ENCODE assay signal across 17 cellular contexts in the genomic region with DNA sequence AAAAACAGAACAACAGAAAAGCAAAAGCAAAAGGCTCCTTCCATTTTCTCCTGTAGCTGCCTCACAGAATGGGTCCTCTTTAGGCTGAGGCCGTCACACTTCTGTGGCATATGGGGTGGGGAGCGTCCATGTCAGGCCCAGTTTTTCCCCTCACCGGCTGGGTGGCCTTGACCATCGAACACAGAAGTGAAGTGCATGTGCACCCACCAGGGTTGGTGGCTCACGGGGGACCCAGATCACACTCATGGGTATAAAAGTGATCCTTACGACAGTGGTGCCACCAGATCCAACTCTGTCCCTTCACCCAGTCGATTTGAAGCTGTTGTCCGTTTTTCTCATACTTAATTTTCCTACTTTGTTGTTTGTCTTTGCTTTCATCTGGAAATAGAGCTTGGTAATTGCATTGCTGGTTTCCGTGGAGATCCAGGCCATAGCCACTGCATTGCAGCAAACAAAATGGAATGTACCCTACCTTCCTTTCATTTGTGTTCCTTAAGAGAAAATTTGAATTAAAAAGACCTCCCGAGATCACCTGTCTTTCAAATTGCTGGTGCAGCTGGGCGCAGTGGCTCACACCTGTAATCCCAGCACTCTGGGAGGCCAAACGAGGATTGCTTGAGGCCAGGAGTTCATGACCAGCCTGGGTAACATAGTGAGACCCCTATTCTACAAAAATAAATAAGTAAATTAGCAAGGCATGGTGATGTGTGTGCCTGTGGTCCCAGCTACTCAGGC. TPM values are rescaled to one million over a fixed set of nuclear protein-coding genes. Genes with fewer than 3 reads are reported as not detected.
DNase-seq lines count a peak whose midpoint lies in the region; ATAC-seq and TF ChIP-seq lines count a peak whose summit lies in the region.
"Had no signal": no experiment of that assay in that cellular context is flagged by ENCODE, and none has a peak within 500 bp of the region (broad histone marks: within the 10 kb centered on the region; RNA-seq: fewer than 3 reads in every experiment).

No MANE protein-coding gene starts in this region.

- peak overlapping the region; percentile 51 for H3K18ac ChIP-seq in H9 (ENCODE audit: insufficient read length, low read depth, low read length)

- H3K9ac ChIP-seq in H9 (ENCODE audit: extremely low read depth, insufficient read length, low read length) (no peak overlapping the region), SK-N-MC (ENCODE audit: insufficient read length) (no peak overlapping the region), neural progenitor cell (no peak overlapping the region)
- H3K9ac ChIP-seq: KMS-11 had no signal

- H3K27ac ChIP-seq in H9 (ENCODE audit: insufficient read length, low read depth, low read length) (peak overlapping the region; percentile 70), SK-N-MC (peak overlapping the region; percentile 81), iPS DF 6.9 (ENCODE audit: low read length) (peak overlapping the region; percentile 56), neural progenitor cell (no peak overlapping the region)
- H3K27ac ChIP-seq in naive thymus-derived CD4-positive, alpha-beta T cell (ENCODE audit: low read depth, low read length): no peak overlapping the region
- H3K27ac ChIP-seq: C4-2B, KMS-11 had no signal

- H3K4ac ChIP-seq in H9 (ENCODE audit: low read depth, low read length): no peak overlapping the region

- peak overlapping the region; percentile 57 to 95 (median 86) for H3K27ac Mint-ChIP-seq in H9
- H3K27ac Mint-ChIP-seq in neural progenitor cell: peak overlapping the region; percentile 68
- no peak overlapping the region for H3K27ac Mint-ChIP-seq in naive thymus-derived CD4-positive, alpha-beta T cell

- H3T11ph ChIP-seq in H9 (ENCODE audit: low read length): no peak overlapping the region

- H3K23ac ChIP-seq in H9 (ENCODE audit: insufficient read length, low read depth, low read length): no peak overlapping the region

- no peak overlapping the region for H2BK5ac ChIP-seq in H9 (ENCODE audit: insufficient read length, low read length)

- H3K14ac ChIP-seq in H9 (ENCODE audit: insufficient read depth, low read length): peak overlapping the region; percentile 10

- H3K79me2 ChIP-seq in H9 (ENCODE audit: insufficient read depth, low read length) (no peaks in the 10 kb centered on the region), neural progenitor cell (ENCODE audit: low read depth) (no peaks in the 10 kb centered on the region)

- H3K36me3 ChIP-seq in SK-N-MC (ENCODE audit: insufficient read depth, low read length): no peaks in the 10 kb centered on the region
- no peaks in the 10 kb centered on the region for H3K36me3 ChIP-seq in iPS DF 6.9 (ENCODE audit: control insufficient read depth, insufficient read depth, low read length)
- no peaks in the 10 kb centered on the region for H3K36me3 ChIP-seq in neural progenitor cell
- H3K36me3 ChIP-seq in naive thymus-derived CD4-positive, alpha-beta T cell (ENCODE audit: control insufficient read depth in 2 of 3, insufficient read depth in 3 of 3, low read length in 3 of 3): no peaks in the 10 kb centered on the region

- no peaks in the 10 kb centered on the region for H3F3A ChIP-seq in neural progenitor cell (ENCODE audit: low read depth)

- no peaks in the 10 kb centered on the region for H3K79me1 ChIP-seq in H9 (ENCODE audit: insufficient read depth, low read depth, low read length, poor library complexity, severe bottlenecking)

- H4K20me1 ChIP-seq in H9 (ENCODE audit: control insufficient read depth, insufficient read depth, insufficient read length) (no peaks in the 10 kb centered on the region), neural progenitor cell (ENCODE audit: low read depth) (no peaks in the 10 kb centered on the region)

- H3K23me2 ChIP-seq in H9 (ENCODE audit: insufficient read length, low read depth, low read length, poor library complexity, severe bottlenecking): no peaks in the 10 kb centered on the region

- H4K91ac ChIP-seq in H9 (ENCODE audit: insufficient read length, low read depth, low read length): peak overlapping the region; percentile 15

- H2BK120ac ChIP-seq in H9 (ENCODE audit: low read depth, low read length, poor library complexity, severe bottlenecking): no peak overlapping the region

- no CpG with 5 or more reads among the region's 12 CpGs for WGBS in H9 (ENCODE audit: extremely low coverage, insufficient read length, low lambda C conversion rate)
- WGBS in iPS DF 6.9 (ENCODE audit: insufficient coverage, insufficient read length): no CpG with 5 or more reads among the region's 12 CpGs

- no peak overlapping the region for H2BK20ac ChIP-seq in H9 (ENCODE audit: low read depth, low read length, poor library complexity, severe bottlenecking)

- H4K5ac ChIP-seq in H9 (ENCODE audit: insufficient read length, low read depth, low read length): no peak overlapping the region

- H3K4me1 Mint-ChIP-seq in H9 (peaks cover 33 to 36% of the 10 kb centered on the region in 2 experiments), neural progenitor cell (peaks cover 14% of the 10 kb centered on the region)
- H3K4me1 Mint-ChIP-seq in naive thymus-derived CD4-positive, alpha-beta T cell: peaks cover 0 to 1% (median 0%) of the 10 kb centered on the region in 7 donors

- no peak overlapping the region for H2BK15ac ChIP-seq in H9 (ENCODE audit: low read depth, low read length)

- H2AFZ ChIP-seq in H9 (ENCODE audit: low read length): no peak overlapping the region
- H2AFZ ChIP-seq in neural progenitor cell (replicated peaks): peak overlapping the region; percentile 72

- no peak for TF ChIP-seq CTCF in H9 (conservative IDR thresholded peaks at IDR 0.05)
- TF ChIP-seq CTCF in neural progenitor cell (IDR thresholded peaks at IDR 0.05): no peak

- H4K8ac ChIP-seq in H9 (replicated peaks; ENCODE audit: insufficient read length, low read depth, low read length): no peak overlapping the region

- H3K27me3 ChIP-seq in H9 (ENCODE audit: insufficient read depth, low read length) (no peaks in the 10 kb centered on the region), iPS DF 6.9 (ENCODE audit: control insufficient read depth, insufficient read depth, low read length) (no peaks in the 10 kb centered on the region), neural progenitor cell (no peaks in the 10 kb centered on the region)
- H3K27me3 ChIP-seq in naive thymus-derived CD4-positive, alpha-beta T cell (ENCODE audit: control insufficient read depth in 2 of 2, insufficient read depth in 2 of 2, low read length in 2 of 2): no peaks in the 10 kb centered on the region

- H3K27me3 Mint-ChIP-seq in H9 (ENCODE audit: low read depth) (peaks cover 4% of the 10 kb centered on the region), neural progenitor cell (ENCODE audit: insufficient read depth, low read depth) (peaks cover 10% of the 10 kb centered on the region)
- peaks cover 0 to 39% (median 17%) of the 10 kb centered on the region in 5 donors for H3K27me3 Mint-ChIP-seq in naive thymus-derived CD4-positive, alpha-beta T cell

- H3K56ac ChIP-seq in H9 (ENCODE audit: insufficient read length, low read depth, low read length): no peak overlapping the region

- H3K4me1 ChIP-seq in H9 (ENCODE audit: insufficient read depth, low read length): peaks cover 14% of the 10 kb centered on the region
- peaks cover 6% of the 10 kb centered on the region; the same call in 1 of the 2 replicates for H3K4me1 ChIP-seq in iPS DF 6.9 (ENCODE audit: control insufficient read depth, insufficient read depth, low read length)
- no peaks in the 10 kb centered on the region for H3K4me1 ChIP-seq in neural progenitor cell
- H3K4me1 ChIP-seq in naive thymus-derived CD4-positive, alpha-beta T cell (ENCODE audit: control insufficient read depth in 2 of 2, insufficient read depth in 2 of 2, low read length in 2 of 2): no peaks in the 10 kb centered on the region

- H3K9me3 Mint-ChIP-seq in H9: peaks cover 22 to 27% of the 10 kb centered on the region in 2 experiments
- H3K9me3 Mint-ChIP-seq in neural progenitor cell: peaks cover 9% of the 10 kb centered on the region
- peaks cover 3 to 31% (median 13%) of the 10 kb centered on the region in 11 donors for H3K9me3 Mint-ChIP-seq in naive thymus-derived CD4-positive, alpha-beta T cell

- no peak for ATAC-seq in left cardiac atrium
- ATAC-seq in naive thymus-derived CD4-positive, alpha-beta T cell: no peak
- ATAC-seq: Right ventricle myocardium inferior had no signal

- H3K4me2 ChIP-seq in H9 (ENCODE audit: insufficient read depth, insufficient read length, low read length): peak overlapping the region; percentile 29
- H3K4me2 ChIP-seq in neural progenitor cell: peak overlapping the region; percentile 22
- H3K4me2 ChIP-seq: KMS-11 had no signal

- POLR2A ChIA-PET in naive thymus-derived CD4-positive, alpha-beta T cell (lab: Charles Lee): no interaction called here

- intact Hi-C loops in left cardiac atrium (cut with DNase I): loop anchor here in 1 of 2 donors (10.0 kb wide), 1 partner anchor 359 kb away; no protein-coding TSS in a partner anchor
- intact Hi-C loops in naive thymus-derived CD4-positive, alpha-beta T cell (cut with micrococcal nuclease): no loop called here

- no peak overlapping the region for H2AK5ac ChIP-seq in H9 (ENCODE audit: insufficient read length, low read length)

- H3K4me3 ChIP-seq in SK-N-MC: no peak overlapping the region
- no peak overlapping the region for H3K4me3 ChIP-seq in iPS DF 6.9 (ENCODE audit: low read length)
- H3K4me3 ChIP-seq in neural progenitor cell: no peak overlapping the region
- H3K4me3 ChIP-seq in naive thymus-derived CD4-positive, alpha-beta T cell (ENCODE audit: low read length): no peak overlapping the region

- H2BK12ac ChIP-seq in H9 (ENCODE audit: insufficient read length, low read depth, low read length): no peak overlapping the region

- H3K4me3 Mint-ChIP-seq in H9 (peak overlapping the region; percentile 25 to 28; a peak in 4 of 5 replicates), neural progenitor cell (no peak overlapping the region)
- no peak overlapping the region for H3K4me3 Mint-ChIP-seq in naive thymus-derived CD4-positive, alpha-beta T cell

- CTCF ChIA-PET in naive thymus-derived CD4-positive, alpha-beta T cell (lab: Charles Lee): no interaction called here

- H3K36me3 Mint-ChIP-seq in H9 (ENCODE audit: insufficient read depth in 1 of 3, low read depth in 3 of 3): peaks cover 3 to 29% (median 14%) of the 10 kb centered on the region in 3 experiments
- H3K36me3 Mint-ChIP-seq in neural progenitor cell: no peaks in the 10 kb centered on the region
- H3K36me3 Mint-ChIP-seq in naive thymus-derived CD4-positive, alpha-beta T cell: peaks cover 0 to 10% (median 6%) of the 10 kb centered on the region in 5 donors

- DNase-seq in H9 (peak; percentile 79), SK-N-MC (ENCODE audit: low read depth, low spot score) (no peak), iPS DF 6.9 (ENCODE audit: low read depth, low spot score) (no peak), neural progenitor cell (ENCODE audit: low spot score) (no peak), left cardiac atrium (no peak)
- DNase-seq in naive thymus-derived CD4-positive, alpha-beta T cell: no peak
- no peak for DNase-seq in activated effector memory CD4-positive, alpha-beta T cell treated with Interleukin-2 at 50 U/mL for 16 hours
- DNase-seq: AML-193; HCEC 1CT; NCI-H2029 treated with DMSO at 0.1 percent for 48 hours; NCI-H446 treated with DMSO at 0.1 percent for 48 hours; NCI-H69; NK-92 treated with Interleukin-12 subunit alpha and Interleukin-12 subunit beta, amount 100 ng/mL, for 24 hours; SW 1271 had no signal

- H3K9me3 ChIP-seq in H9 (ENCODE audit: control insufficient read depth, low read depth, low read length) (no peaks in the 10 kb centered on the region), SK-N-MC (ENCODE audit: low read depth, low read length) (no peaks in the 10 kb centered on the region), iPS DF 6.9 (ENCODE audit: control insufficient read depth, insufficient read depth, low read length) (no peaks in the 10 kb centered on the region), neural progenitor cell (ENCODE audit: low read depth) (no peaks in the 10 kb centered on the region)
- H3K9me3 ChIP-seq in naive thymus-derived CD4-positive, alpha-beta T cell (ENCODE audit: control insufficient read depth in 2 of 3, low read length in 3 of 3): peaks cover 0 to 7% (median 0%) of the 10 kb centered on the region in 3 experiments

RNA-seq across cellular contexts. Expression of a gene that starts 10.9 kb away (rescaled TPM):
- total RNA-seq in H9 (2021): not detected in 2 replicates
- total RNA-seq in neural progenitor cell (ENCODE audit: low replicate concordance): not detected in 2 replicates
- total RNA-seq in left cardiac atrium: not detected
- total RNA-seq in naive thymus-derived CD4-positive, alpha-beta T cell: not detected
- not detected for polyA plus RNA-seq in naive thymus-derived CD4-positive, alpha-beta T cell
- total RNA-seq: Right ventricle myocardium inferior had no signal

RNA-seq across cellular contexts. Expression of a gene that starts 47.8 kb away (rescaled TPM):
- total RNA-seq in H9 (2021) (13.8 and 15.1 TPM in 2 replicates), neural progenitor cell (ENCODE audit: low replicate concordance) (5.0 and 20.7 TPM in 2 replicates), left cardiac atrium (10 to 100 TPM in 1 of 2 donors, 1 to 10 TPM in 1; 8.9 to 14.8 TPM)
- 1 to 10 TPM in 1 of 5 experiments, under 1 TPM in 4; 0.19 to 1.7 (median 0.47) TPM for total RNA-seq in naive thymus-derived CD4-positive, alpha-beta T cell
- polyA plus RNA-seq in naive thymus-derived CD4-positive, alpha-beta T cell: not detected

Comparison
In these comparisons a context has a peak if more than half of its experiments do, and no peak if none do; other contexts are left out.
1. H3K27ac ChIP-seq: peak in H9 (single experiment), SK-N-MC (single experiment) and iPS DF 6.9 (single experiment); none in neural progenitor cell (single experiment) and naive thymus-derived CD4-positive, alpha-beta T cell (single experiment).
2. H3K27ac Mint-ChIP-seq: peak in H9 (3 of 3) and neural progenitor cell (single experiment); none in naive thymus-derived CD4-positive, alpha-beta T cell (0 of 9).
3. H3K4me3 Mint-ChIP-seq: peak in H9 (2 of 2); none in neural progenitor cell (single experiment) and naive thymus-derived CD4-positive, alpha-beta T cell (0 of 10).